In genomic region chr4:81509822-81510221, GRCh38 we compare ENCODE assay signal across 15 cellular contexts. TPM values are rescaled to one million over a fixed set of nuclear protein-coding genes. Genes with fewer than 3 reads are reported as not detected.
"Had no signal": no experiment of that assay in that cellular context is flagged by ENCODE, and none has a peak within 500 bp of the region (broad histone marks: within the 10 kb centered on the region; RNA-seq: fewer than 3 reads in every experiment).

No MANE protein-coding gene starts in this region.

- H3K27me3 ChIP-seq: colonic mucosa, esophagus squamous epithelium, tibial nerve had no signal

- H3K9me3 ChIP-seq: colonic mucosa, esophagus squamous epithelium, tibial nerve had no signal

- DNase-seq: activated CD4-positive, alpha-beta T cell treated with anti-CD3 and anti-CD28 coated beads, Interleukin-2, amount 10 ng/mL, durations not matched to agents 24 days and 14 days; activated CD4-positive, CD25-positive, alpha-beta regulatory T cell; activated CD8-positive, alpha-beta memory T cell treated with anti-CD3 and anti-CD28 coated beads for 24 hours; activated gamma-delta T cell treated with Interleukin-2 at 50 U/mL for 16 hours; amniotic stem cell; colonic mucosa; effector CD4-positive, alpha-beta T cell; esophagus squamous epithelium; glutamatergic neuron; stimulated activated CD4-positive, alpha-beta T cell treated with anti-CD3 and anti-CD28 coated beads, Interleukin-2, amount 100 ng/mL, for 24 hours; SW 1271 had no signal

- FAIRE-seq: endothelial cell of umbilical vein had no signal

- H3K27ac ChIP-seq: colonic mucosa, esophagus squamous epithelium, tibial nerve had no signal

- H3K4me1 ChIP-seq: colonic mucosa had no signal

- H3K36me3 ChIP-seq: colonic mucosa, esophagus squamous epithelium, tibial nerve had no signal

- ATAC-seq: sciatic nerve had no signal

- H3K4me3 ChIP-seq: colonic mucosa, esophagus squamous epithelium, tibial nerve had no signal

RNA-seq across cellular contexts. Expression of gene RASGEF1B, which starts 38.1 kb away (rescaled TPM):
- total RNA-seq: endothelial cell of umbilical vein, fibroblast of villous mesenchyme had no signal
- polyA plus RNA-seq: endothelial cell of umbilical vein had no signal
